Comparison of ENCODE assay signal across 8 cellular contexts in genomic region chr2:36650031-36650430, GRCh38. TPM values are rescaled to one million over a fixed set of nuclear protein-coding genes. Genes with fewer than 3 reads are reported as not detected.
DNase-seq lines count a peak whose midpoint lies in the region; ATAC-seq lines count a peak whose summit lies in the region.

No MANE protein-coding gene starts in this region.

- DNase-seq in GM04503 (ENCODE audit: low read depth) (peak; percentile 64), HK-2 (ENCODE audit: unreplicated experiment) (peak; percentile 54), amniotic epithelial cell (ENCODE audit: low read depth) (peak; percentile 71), renal cortical epithelial cell (ENCODE audit: low read depth) (peak; percentile 89), posterior vena cava (ENCODE audit: low spot score) (no peak), NCI-H1436 treated with DMSO at 0.1 percent for 48 hours (lab: John Stamatoyannopoulos, UW) (no peak), amygdala (lab: John Stamatoyannopoulos, UW) (no peak)

- ATAC-seq in GM21529 (IDR thresholded peaks at IDR 0.05; ENCODE audit: unreplicated experiment): peak; percentile 91

- intact Hi-C loops in posterior vena cava (cut with DNase I): no loop called here

RNA-seq across cellular contexts. Expression of gene VIT, which starts 46.5 kb away (rescaled TPM):
- total RNA-seq in renal cortical epithelial cell (0.15 and 0.52 TPM in 2 replicates), posterior vena cava (10 to 100 TPM; 16.2 to 36.2 TPM)

RNA-seq across cellular contexts. Expression of gene FEZ2, which starts 52.1 kb away (rescaled TPM):
- total RNA-seq in renal cortical epithelial cell (64.4 and 76.0 TPM in 2 replicates), posterior vena cava (10 to 100 TPM; 63.6 to 83.3 TPM)

Comparison
In these comparisons a context has a peak if more than half of its experiments do, and no peak if none do; other contexts are left out.
1. DNase-seq: peak in GM04503 (single experiment), HK-2 (single experiment), amniotic epithelial cell (single experiment) and renal cortical epithelial cell (single experiment); none in posterior vena cava (single experiment), NCI-H1436 treated with DMSO at 0.1 percent for 48 hours (single experiment) and amygdala (0 of 56).
2. RNA of gene VIT, which starts 46.5 kb away (total RNA-seq): 16.2 to 36.2 TPM in posterior vena cava; 0.15 to 0.52 TPM in renal cortical epithelial cell; every median in the first group is over 10 times any median in the second.